Comparison of ENCODE assay signal across 1 cellular context in genomic region chr5:140557136-140557805, GRCh38.
TF ChIP-seq lines count a peak whose summit lies in the region.

Gene SRA1 (minus strand): TSS chr5:140557473. CDS start chr5:140557452, 21 bp downstream.

TF ChIP-seq in HEK293, 187 proteins besides CTCF, POLR2A, EP300 and RAD21 (continued from another document and continues in another):
- TF ChIP-seq ZBTB49 (tag by site-specific recombination; IDR thresholded peaks at IDR 0.05; ENCODE audit: low read depth): no peak
- TF ChIP-seq ZNF394 (tag by site-specific recombination; IDR thresholded peaks at IDR 0.05; ENCODE audit: borderline replicate concordance): peak; percentile 19; the same call in 1 of the 2 replicates
- TF ChIP-seq ZNF843 (tag by site-specific recombination; IDR thresholded peaks at IDR 0.05): 0 out of 2 replicates have a peak, but pooled peaks have one; percentile 51
- peak; percentile 72 for TF ChIP-seq YY1 (tag by site-specific recombination; IDR thresholded peaks at IDR 0.05)
- no peak; the same call in none of the 2 replicates for TF ChIP-seq KLF9 (tag by site-specific recombination; IDR thresholded peaks at IDR 0.05; ENCODE audit: low read depth)
- peak; percentile 93 for TF ChIP-seq ZBTB11 (tag by site-specific recombination; conservative IDR thresholded peaks at IDR 0.05; ENCODE audit: low read depth)
- TF ChIP-seq ZBTB26 (tag by site-specific recombination; optimal IDR thresholded peaks at IDR 0.05): peak; percentile 58
- no peak for TF ChIP-seq ZNF280D (tag by site-specific recombination; IDR thresholded peaks at IDR 0.05)
- TF ChIP-seq ZNF335 (tag by site-specific recombination; conservative IDR thresholded peaks at IDR 0.05): peak; percentile 58
- peak; percentile 92 for TF ChIP-seq REPIN1 (tag by site-specific recombination; IDR thresholded peaks at IDR 0.05; ENCODE audit: low read depth)
- peak; percentile 68; the same call in 1 of the 2 replicates for TF ChIP-seq ZEB2 (tag by site-specific recombination; IDR thresholded peaks at IDR 0.05)
- no peak for TF ChIP-seq ZNF621 (tag by site-specific recombination; IDR thresholded peaks at IDR 0.05)
- peak; percentile 79 for TF ChIP-seq SP3 (tag by site-specific recombination; IDR thresholded peaks at IDR 0.05)
- TF ChIP-seq ZNF629 (tag by site-specific recombination; IDR thresholded peaks at IDR 0.05): peak; percentile 86
- peak; percentile 65 for TF ChIP-seq WT1 (tag by site-specific recombination; IDR thresholded peaks at IDR 0.05)
- peak; percentile 65; the same call in 1 of the 2 replicates for TF ChIP-seq ZSCAN30 (tag by site-specific recombination; IDR thresholded peaks at IDR 0.05)
- peak; percentile 61; the same call in 1 of the 2 replicates for TF ChIP-seq ZBTB20 (tag by site-specific recombination; IDR thresholded peaks at IDR 0.05)
- TF ChIP-seq KLF8 (tag by site-specific recombination; IDR thresholded peaks at IDR 0.05): peak; percentile 68; the same call in 1 of the 2 replicates
- peak; percentile 76 for TF ChIP-seq YY2 (tag by site-specific recombination; IDR thresholded peaks at IDR 0.05)
- peak; percentile 63; the same call in 1 of the 2 replicates for TF ChIP-seq TRIM28 (IDR thresholded peaks at IDR 0.05; ENCODE audit: borderline replicate concordance, low read length)
- peak; percentile 12; the same call in 1 of the 2 replicates for TF ChIP-seq ZNF391 (tag by site-specific recombination; IDR thresholded peaks at IDR 0.05; ENCODE audit: borderline replicate concordance, low read depth)
- TF ChIP-seq KLF17 (tag by site-specific recombination; IDR thresholded peaks at IDR 0.05): 0 out of 2 replicates have a peak, but pooled peaks have one; percentile 27
- peak; percentile 93 for TF ChIP-seq ZNF501 (tag by site-specific recombination; IDR thresholded peaks at IDR 0.05)
- peak; percentile 39; the same call in 1 of the 2 replicates for TF ChIP-seq PRDM10 (tag by site-specific recombination; IDR thresholded peaks at IDR 0.05)
- peak; percentile 75; the same call in 1 of the 2 replicates for TF ChIP-seq KLF16 (tag by site-specific recombination; IDR thresholded peaks at IDR 0.05)
- TF ChIP-seq GLI4 (tag by site-specific recombination; IDR thresholded peaks at IDR 0.05): 0 out of 2 replicates have a peak, but pooled peaks have one; percentile 12
- TF ChIP-seq SCRT1 (tag by site-specific recombination; IDR thresholded peaks at IDR 0.05; ENCODE audit: borderline replicate concordance): no peak
- TF ChIP-seq KLF1 (tag by site-specific recombination; IDR thresholded peaks at IDR 0.05): peak; percentile 60
- peak; percentile 93 for TF ChIP-seq ZXDB (tag by site-specific recombination; IDR thresholded peaks at IDR 0.05)
- no peak for TF ChIP-seq ZNF548 (tag by site-specific recombination; IDR thresholded peaks at IDR 0.05)
- peak; percentile 93 for TF ChIP-seq IKZF3 (tag by site-specific recombination; IDR thresholded peaks at IDR 0.05)
- TF ChIP-seq ATF2 (tag by site-specific recombination; IDR thresholded peaks at IDR 0.05; ENCODE audit: low read depth): no peak
- peak; percentile 86 for TF ChIP-seq REST (tag by site-specific recombination; IDR thresholded peaks at IDR 0.05)
- no peak for TF ChIP-seq ZNF596 (tag by site-specific recombination; IDR thresholded peaks at IDR 0.05)
